Comparison of ENCODE assay signal across 8 cellular contexts in the genomic region with DNA sequence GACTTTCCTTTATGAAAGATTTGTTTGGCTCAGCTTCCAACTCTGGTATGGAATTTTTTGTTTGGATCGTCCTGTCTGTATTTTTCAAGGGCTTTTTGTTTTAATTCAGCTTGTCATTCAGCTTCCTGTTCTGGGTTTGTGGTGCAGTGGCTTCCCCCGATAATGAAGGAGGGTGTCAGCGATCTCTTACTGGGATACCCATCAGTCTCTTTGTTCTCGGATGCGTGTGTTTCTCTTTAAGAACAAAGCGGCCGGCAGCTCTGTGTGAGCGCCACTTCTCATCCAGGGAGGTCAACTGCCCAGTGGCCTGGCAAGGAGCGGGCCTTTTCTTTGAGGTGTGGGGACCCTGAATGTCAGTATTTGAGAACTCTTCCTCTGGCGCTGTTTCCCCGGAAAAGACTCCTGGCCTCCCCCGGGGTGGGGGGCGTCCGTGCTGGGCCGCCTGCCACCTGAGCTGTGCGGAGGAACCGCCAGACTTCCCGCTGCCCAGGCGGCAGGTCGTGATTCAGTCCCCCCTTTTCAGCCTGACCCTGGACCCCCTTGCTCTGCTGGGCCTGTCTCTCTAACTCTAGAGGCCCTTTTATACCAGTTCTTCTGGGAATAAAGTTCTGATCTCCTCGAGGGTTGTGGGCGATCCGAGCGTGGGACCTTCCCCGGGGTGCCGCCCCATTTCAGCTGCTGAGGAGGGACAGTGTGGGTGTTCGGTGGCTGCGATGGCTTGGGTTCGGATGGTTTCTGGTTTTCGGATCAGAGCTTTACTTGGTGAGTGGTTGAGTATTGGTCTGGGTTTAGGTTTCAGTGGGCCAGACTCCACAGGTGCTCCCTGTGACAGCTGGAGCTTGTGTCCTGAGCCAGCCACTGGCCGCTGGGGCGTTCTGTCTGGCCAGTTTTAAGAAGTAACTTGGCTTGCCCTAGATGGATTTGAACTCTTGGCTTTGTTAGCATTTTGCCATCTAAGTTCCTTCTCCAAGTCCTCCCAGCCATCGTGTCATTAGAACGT. TPM values are rescaled to one million over a fixed set of nuclear protein-coding genes. Genes with fewer than 3 reads are reported as not detected.
DNase-seq lines count a peak whose midpoint lies in the region; ATAC-seq, FAIRE-seq and TF ChIP-seq lines count a peak whose summit lies in the region.

No MANE protein-coding gene starts in this region.

- peaks cover 87% of the 10 kb centered on the region for H3K79me2 ChIP-seq in keratinocyte (ENCODE audit: control insufficient read depth, insufficient read depth, low read length)

- ATAC-seq in HG02759 (IDR thresholded peaks at IDR 0.05; ENCODE audit: unreplicated experiment): no peak

- peak overlapping the region; percentile 95 for H3K4me2 ChIP-seq in keratinocyte (ENCODE audit: control insufficient read depth, extremely low read depth, insufficient read depth, low read depth, low read length)

- dilution Hi-C loops in keratinocyte (cut with MboI; ENCODE audit: extremely low pct_ligation_motif_present, low sequenced_read_pairs): no loop called here

- TF ChIP-seq CTCF in AG04450 (IDR thresholded peaks at IDR 0.05; ENCODE audit: low read depth, low read length): no peak
- TF ChIP-seq CTCF in keratinocyte (optimal IDR thresholded peaks at IDR 0.05 in 1 of 3, IDR thresholded peaks at IDR 0.05 in 1 of 3, conservative IDR thresholded peaks at IDR 0.05 in 1 of 3; ENCODE audit: extremely low read depth in 1 of 3, insufficient read depth in 2 of 3, low read length in 3 of 3): no peak

- H3K9ac ChIP-seq in adipocyte (ENCODE audit: low read length) (peak overlapping the region; percentile 79), keratinocyte (ENCODE audit: control insufficient read depth, extremely low read depth, insufficient read depth, low read length) (peak overlapping the region; percentile 9)

- H3K4me1 ChIP-seq in adipocyte (ENCODE audit: control insufficient read depth, insufficient read depth, low read length) (peaks cover 47% of the 10 kb centered on the region), keratinocyte (ENCODE audit: control insufficient read depth, extremely low read depth, insufficient read depth, low read length) (peaks cover 43% of the 10 kb centered on the region)

- peaks cover 38% of the 10 kb centered on the region for H4K20me1 ChIP-seq in keratinocyte (ENCODE audit: control insufficient read depth, extremely low read depth, insufficient read depth, low read length)

- H3K27me3 ChIP-seq in AG04450 (ENCODE audit: control insufficient read depth, insufficient read depth, low read length) (no peaks in the 10 kb centered on the region), adipocyte (replicated peaks; ENCODE audit: control insufficient read depth, insufficient read depth, low read length) (no peaks in the 10 kb centered on the region), keratinocyte (ENCODE audit: control insufficient read depth, extremely low read depth, insufficient read depth, low read length) (no peaks in the 10 kb centered on the region)

- CTCF ChIA-PET in AG04450 (lab: Charles Lee): interaction anchor here (1.0 to 2.8 kb wide), 3 partner anchors 76 to 84 kb away, joined by 3 to 14 read pairs (median 7); no protein-coding TSS in a partner anchor

- no peak for DNase-seq in AG04450 (ENCODE audit: low read depth, low spot score)
- peak; percentile 44 for DNase-seq in HT-29 (ENCODE audit: low spot score)
- peak; percentile 59 for DNase-seq in adipocyte (ENCODE audit: low read depth)
- DNase-seq in keratinocyte (ENCODE audit: low read depth, low spot score): no peak
- DNase-seq in GM12891 (ENCODE audit: insufficient read length, low spot score): no peak
- no peak for DNase-seq in epidermal melanocyte (ENCODE audit: insufficient read length, low spot score)

- no peak for FAIRE-seq in keratinocyte (lab: Jason Lieb, UNC)
- no peak for FAIRE-seq in GM12891 (lab: Jason Lieb, UNC)

- H3K27ac ChIP-seq in AG04450 (ENCODE audit: low read depth, low read length): peak overlapping the region; percentile 39
- no peak overlapping the region for H3K27ac ChIP-seq in keratinocyte (ENCODE audit: control insufficient read depth, insufficient read depth, low read length)
- peak overlapping the region; percentile 55 for H3K27ac ChIP-seq in temporal lobe (ENCODE audit: low read depth, low read length)

- H3K9me3 ChIP-seq in AG04450 (ENCODE audit: control insufficient read depth, insufficient read depth, low read length) (peaks cover 5% of the 10 kb centered on the region), adipocyte (ENCODE audit: control insufficient read depth, low read length) (no peaks in the 10 kb centered on the region), keratinocyte (ENCODE audit: control insufficient read depth, low read depth, low read length) (no peaks in the 10 kb centered on the region)

- POLR2A ChIA-PET in AG04450 (lab: Yijun Ruan, JAX): interaction anchor here (0.7 to 1.3 kb wide), 6 partner anchors 10 to 913 kb away, joined by 3 to 7 read pairs (median 4); no protein-coding TSS in a partner anchor

- H3K9me1 ChIP-seq in keratinocyte (ENCODE audit: control insufficient read depth, extremely low read depth, insufficient read depth, low read length): peaks cover 7% of the 10 kb centered on the region

- no peak overlapping the region for H2AFZ ChIP-seq in keratinocyte (ENCODE audit: control insufficient read depth, low read length)

- no peak for TF ChIP-seq POLR2A in GM12891 (IDR thresholded peaks at IDR 0.05; ENCODE audit: low read depth, low read length)

- H3K36me3 ChIP-seq in adipocyte (ENCODE audit: control insufficient read depth, insufficient read depth, low read length, severe bottlenecking) (peaks cover 19% of the 10 kb centered on the region), keratinocyte (ENCODE audit: control insufficient read depth in 2 of 2, extremely low read depth in 1 of 2, insufficient read depth in 2 of 2, low read length in 2 of 2) (peaks cover 17 to 24% of the 10 kb centered on the region in 2 experiments)

- H3K4me3 ChIP-seq in AG04450 (ENCODE audit: low read depth, low read length): peak overlapping the region; percentile 60
- H3K4me3 ChIP-seq in adipocyte (ENCODE audit: low read length): peak overlapping the region; percentile 78
- H3K4me3 ChIP-seq in keratinocyte (ENCODE audit: control insufficient read depth in 2 of 3, extremely low read depth in 1 of 3, insufficient read depth in 2 of 3, low read depth in 1 of 3, low read length in 3 of 3): peak overlapping the region in 2 of 3 experiments; percentile 31 to 33

RNA-seq across cellular contexts. Expression of gene SF3A2, which starts 3.4 kb away (rescaled TPM):
- polyA plus RNA-seq in AG04450 (2011; rRNA removed) (7.0 and 9.5 TPM in 2 replicates), keratinocyte (4.7 to 24.1 TPM (median 4.7 TPM) in 3 replicates)
- 11.7 and 14.1 TPM in 2 replicates for polyA minus RNA-seq in AG04450 (2011; rRNA and poly(A)+ RNA removed)
- total RNA-seq in HT-29 (2014; rRNA removed; shearing (Covaris generic)): 80.5 and 102 TPM in 2 replicates
- 41.0 TPM for polyA plus RNA-seq in keratinocyte (2011; ENCODE audit: low read depth)
- polyA plus RNA-seq in keratinocyte (2011; cell fraction: cytosol; rRNA removed): 6.9 and 16.1 TPM in 2 replicates
- 17.1 and 21.8 TPM in 2 replicates for polyA plus RNA-seq in keratinocyte (2011; cell fraction: nucleus; rRNA removed)
- polyA plus RNA-seq in keratinocyte (2012; ENCODE audit: low replicate concordance): 40.1 and 59.6 TPM in 2 replicates
- polyA minus RNA-seq in keratinocyte: 6.7 to 25.7 TPM (median 7.2 TPM) in 3 replicates
- 37.4 TPM for polyA minus RNA-seq in keratinocyte (2011; cell fraction: cytosol; rRNA and poly(A)+ RNA removed)
- polyA minus RNA-seq in keratinocyte (2011; cell fraction: nucleus; rRNA and poly(A)+ RNA removed): 31.1 and 35.7 TPM in 2 replicates
- total RNA-seq in temporal lobe: 36.6 TPM
- 66.1 TPM for polyA plus RNA-seq in GM12891 (2012; ENCODE audit: low read depth, missing spikeins)

RNA-seq across cellular contexts. Expression of gene PLEKHJ1, which starts 3.9 kb away (rescaled TPM):
- polyA plus RNA-seq in AG04450 (2011; rRNA removed): 38.7 and 39.3 TPM in 2 replicates
- polyA minus RNA-seq in AG04450 (2011; rRNA and poly(A)+ RNA removed): 21.1 and 30.5 TPM in 2 replicates
- 295 and 307 TPM in 2 replicates for total RNA-seq in HT-29 (2014; rRNA removed; shearing (Covaris generic))
- polyA plus RNA-seq in keratinocyte: 36.8 to 53.1 TPM (median 46.8 TPM) in 3 replicates
- 25.8 TPM for polyA plus RNA-seq in keratinocyte (2011; ENCODE audit: low read depth)
- polyA plus RNA-seq in keratinocyte (2011; cell fraction: cytosol; rRNA removed): 23.6 and 46.0 TPM in 2 replicates
- 64.9 and 73.8 TPM in 2 replicates for polyA plus RNA-seq in keratinocyte (2011; cell fraction: nucleus; rRNA removed)
- 34.3 and 44.2 TPM in 2 replicates for polyA plus RNA-seq in keratinocyte (2012; ENCODE audit: low replicate concordance)
- 16.2 to 34.2 TPM (median 19.7 TPM) in 3 replicates for polyA minus RNA-seq in keratinocyte
- 25.3 TPM for polyA minus RNA-seq in keratinocyte (2011; cell fraction: cytosol; rRNA and poly(A)+ RNA removed)
- polyA minus RNA-seq in keratinocyte (2011; cell fraction: nucleus; rRNA and poly(A)+ RNA removed): 15.6 and 19.9 TPM in 2 replicates
- 42.0 TPM for total RNA-seq in temporal lobe
- 66.6 TPM for polyA plus RNA-seq in GM12891 (2012; ENCODE audit: low read depth, missing spikeins)

RNA-seq across cellular contexts. Expression of gene AMH, which starts 9.1 kb away (rescaled TPM):
- polyA plus RNA-seq in AG04450 (2011; rRNA removed) (not detected in 2 replicates), keratinocyte (0.02 to 0.15 TPM (median 0.07 TPM) in 3 replicates)
- polyA minus RNA-seq in AG04450 (2011; rRNA and poly(A)+ RNA removed): not detected in 2 replicates
- total RNA-seq in HT-29 (2014; rRNA removed; shearing (Covaris generic)): 17.3 and 19.9 TPM in 2 replicates
- polyA plus RNA-seq in keratinocyte (2011; ENCODE audit: low read depth): 0.19 TPM
- not detected in 2 replicates for polyA plus RNA-seq in keratinocyte (2011; cell fraction: cytosol; rRNA removed)
- 0.41 and 0.85 TPM in 2 replicates for polyA plus RNA-seq in keratinocyte (2011; cell fraction: nucleus; rRNA removed)
- 0.08 and 0.56 TPM in 2 replicates for polyA plus RNA-seq in keratinocyte (2012; ENCODE audit: low replicate concordance)
- not detected in 3 replicates for polyA minus RNA-seq in keratinocyte
- not detected for polyA minus RNA-seq in keratinocyte (2011; cell fraction: cytosol; rRNA and poly(A)+ RNA removed)
- polyA minus RNA-seq in keratinocyte (2011; cell fraction: nucleus; rRNA and poly(A)+ RNA removed): 0.21 and 0.54 TPM in 2 replicates
- total RNA-seq in temporal lobe: 0.74 TPM
- polyA plus RNA-seq in GM12891 (2012; ENCODE audit: low read depth, missing spikeins): 0.19 TPM

RNA-seq across cellular contexts. Expression of gene JSRP1, which starts 16.1 kb away (rescaled TPM):
- not detected in 2 replicates for polyA plus RNA-seq in AG04450 (2011; rRNA removed)
- polyA minus RNA-seq in AG04450 (2011; rRNA and poly(A)+ RNA removed): not detected in 2 replicates
- total RNA-seq in HT-29 (2014; rRNA removed; shearing (Covaris generic)): 0.34 and 0.38 TPM in 2 replicates
- not detected in 3 replicates for polyA plus RNA-seq in keratinocyte
- not detected for polyA plus RNA-seq in keratinocyte (2011; ENCODE audit: low read depth)
- polyA plus RNA-seq in keratinocyte (2011; cell fraction: cytosol; rRNA removed): 0.27 TPM in 1 of 2 replicates, not detected in the other
- polyA plus RNA-seq in keratinocyte (2011; cell fraction: nucleus; rRNA removed): not detected in 2 replicates
- polyA plus RNA-seq in keratinocyte (2012; ENCODE audit: low replicate concordance): 0.49 and 0.66 TPM in 2 replicates
- not detected in 3 replicates for polyA minus RNA-seq in keratinocyte
- not detected for polyA minus RNA-seq in keratinocyte (2011; cell fraction: cytosol; rRNA and poly(A)+ RNA removed)
- not detected in 2 replicates for polyA minus RNA-seq in keratinocyte (2011; cell fraction: nucleus; rRNA and poly(A)+ RNA removed)
- total RNA-seq in temporal lobe: not detected
- 0.41 TPM for polyA plus RNA-seq in GM12891 (2012; ENCODE audit: low read depth, missing spikeins)

RNA-seq across cellular contexts. Expression of gene PEAK3, which starts 41.9 kb away (rescaled TPM):
- polyA plus RNA-seq in AG04450 (2011; rRNA removed) (0.04 TPM in 1 of 2 replicates, not detected in the other), keratinocyte (not detected in 3 replicates)
- not detected in 2 replicates for polyA minus RNA-seq in AG04450 (2011; rRNA and poly(A)+ RNA removed)
- not detected in 2 replicates for total RNA-seq in HT-29 (2014; rRNA removed; shearing (Covaris generic))
- polyA plus RNA-seq in keratinocyte (2011; ENCODE audit: low read depth): not detected
- polyA plus RNA-seq in keratinocyte (2011; cell fraction: cytosol; rRNA removed): not detected in 2 replicates
- polyA plus RNA-seq in keratinocyte (2011; cell fraction: nucleus; rRNA removed): not detected in 2 replicates
- 0.03 and 0.37 TPM in 2 replicates for polyA plus RNA-seq in keratinocyte (2012; ENCODE audit: low replicate concordance)
- not detected in 3 replicates for polyA minus RNA-seq in keratinocyte
- polyA minus RNA-seq in keratinocyte (2011; cell fraction: cytosol; rRNA and poly(A)+ RNA removed): not detected
- not detected in 2 replicates for polyA minus RNA-seq in keratinocyte (2011; cell fraction: nucleus; rRNA and poly(A)+ RNA removed)
- total RNA-seq in temporal lobe: under 0.01 TPM
- polyA plus RNA-seq in GM12891 (2012; ENCODE audit: low read depth, missing spikeins): 0.49 TPM

Comparison
In these comparisons a context has a peak if more than half of its experiments do, and no peak if none do; other contexts are left out.
1. DNase-seq: peak in HT-29 (single experiment) and adipocyte (single experiment); none in AG04450 (single experiment), keratinocyte (single experiment), GM12891 (single experiment) and epidermal melanocyte (single experiment).
2. RNA of gene AMH, which starts 9.1 kb away (total RNA-seq): 17.3 to 19.9 TPM in HT-29; 0.74 TPM in temporal lobe (single experiment); every median in the first group is over 10 times any median in the second.
3. Peak in every context shown above with its lines, with median percentiles within 50 percentile points of each other: H3K4me3 ChIP-seq.